ENCODE assay signal across 17 cellular contexts in the genomic region with DNA sequence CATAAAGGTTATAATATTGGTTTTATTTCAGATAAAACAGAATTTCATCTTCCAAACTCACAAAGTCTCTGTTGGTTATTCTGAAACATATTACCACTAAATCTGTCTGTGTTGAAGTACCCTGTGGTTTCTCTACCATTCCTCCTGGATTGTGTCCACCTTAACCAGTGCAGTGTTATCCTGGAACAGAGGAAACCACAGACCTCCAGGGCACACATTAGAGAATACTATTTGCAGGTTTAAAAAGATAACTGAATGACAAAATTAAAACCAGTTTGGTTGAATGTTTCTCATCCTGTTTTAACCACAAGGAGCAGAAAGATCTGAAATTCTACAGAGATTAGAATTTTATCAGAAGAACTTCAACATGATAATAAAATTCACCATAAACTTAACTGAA.
DNase-seq lines count a peak whose midpoint lies in the region; ATAC-seq, FAIRE-seq and TF ChIP-seq lines count a peak whose summit lies in the region.
"Had no signal": no experiment of that assay in that cellular context is flagged by ENCODE, and none has a peak within 500 bp of the region (broad histone marks: within the 10 kb centered on the region; RNA-seq: fewer than 3 reads in every experiment).

No MANE protein-coding gene starts in this region.

- no peaks in the 10 kb centered on the region for H3K27me3 Mint-ChIP-seq in stimulated activated naive CD8-positive, alpha-beta T cell treated with anti-CD3 and anti-CD28 coated beads, Interleukin-15, amount 100 ng/mL, for 72 hours

- DNase-seq in AG09309 (ENCODE audit: low read depth) (peak; percentile 24), GM12892 (ENCODE audit: insufficient read length) (no peak), keratinocyte (ENCODE audit: low read depth, low spot score) (no peak), C1 segment of cervical spinal cord (lab: John Stamatoyannopoulos, UW) (no peak)
- DNase-seq in activated CD8-positive, alpha-beta memory T cell treated with anti-CD3 and anti-CD28 coated beads, Interleukin-2, amount 50 U/mL, for 4 hours: no peak
- DNase-seq in stimulated activated naive CD8-positive, alpha-beta T cell treated with anti-CD3 and anti-CD28 coated beads, Interleukin-15, amount 100 ng/mL, for 72 hours: no peak
- DNase-seq: activated CD4-positive, alpha-beta T cell treated with anti-CD3 and anti-CD28 coated beads, Interleukin-2, amount 50 U/mL, for 48 hours; activated T-cell treated with anti-CD3 and anti-CD28 coated beads, Interleukin-2, amount 50 U/mL, for 72 hours; adrenal gland; AML-193; cerebellar nuclear complex; DMS 273 treated with DMSO at 0.1 percent for 48 hours; NCI-H748 treated with DMSO at 0.1 percent for 48 hours; Peyer's patch had no signal

- H3K4me1 Mint-ChIP-seq in stimulated activated naive CD8-positive, alpha-beta T cell treated with anti-CD3 and anti-CD28 coated beads, Interleukin-15, amount 100 ng/mL, for 72 hours: peaks cover 23% of the 10 kb centered on the region

- H3K4me3 ChIP-seq in AG09309 (ENCODE audit: control insufficient read depth, low read depth, low read length) (no peak overlapping the region), keratinocyte (ENCODE audit: control insufficient read depth in 2 of 3, extremely low read depth in 1 of 3, insufficient read depth in 2 of 3, low read depth in 1 of 3, low read length in 3 of 3) (no peak overlapping the region)
- H3K4me3 ChIP-seq: adrenal gland, Peyer's patch had no signal

- no peak overlapping the region for H3K27ac ChIP-seq in keratinocyte (ENCODE audit: control insufficient read depth, insufficient read depth, low read length)
- H3K27ac ChIP-seq: adrenal gland, Peyer's patch had no signal

- peak overlapping the region in 1 of 2 donors; percentile 55 for H3K27ac Mint-ChIP-seq in stimulated activated naive CD8-positive, alpha-beta T cell treated with anti-CD3 and anti-CD28 coated beads, Interleukin-15, amount 100 ng/mL, for 72 hours
- H3K27ac Mint-ChIP-seq: activated T-cell treated with anti-CD3 and anti-CD28 coated beads, Interleukin-2, amount 50 U/mL, for 72 hours; nephron had no signal

- no peak overlapping the region for H3K9ac ChIP-seq in keratinocyte (ENCODE audit: control insufficient read depth, extremely low read depth, insufficient read depth, low read length)

- FAIRE-seq in GM12892 (lab: Jason Lieb, UNC) (peak; percentile 50), keratinocyte (lab: Jason Lieb, UNC) (peak; percentile 80)

- no peak overlapping the region for H3K4me3 Mint-ChIP-seq in stimulated activated naive CD8-positive, alpha-beta T cell treated with anti-CD3 and anti-CD28 coated beads, Interleukin-15, amount 100 ng/mL, for 72 hours
- H3K4me3 Mint-ChIP-seq: activated T-cell treated with anti-CD3 and anti-CD28 coated beads, Interleukin-2, amount 50 U/mL, for 72 hours; nephron had no signal

- TF ChIP-seq POLR2A in GM12892 (IDR thresholded peaks at IDR 0.05; ENCODE audit: low read depth, low read length): no peak

- no peaks in the 10 kb centered on the region for H4K20me1 ChIP-seq in keratinocyte (ENCODE audit: control insufficient read depth, extremely low read depth, insufficient read depth, low read length)

- peak; percentile 86 for ATAC-seq in SK-N-SH treated with all-trans-retinoic acid at 6 μM for 48 hours
- ATAC-seq in HG03354 (IDR thresholded peaks at IDR 0.05; ENCODE audit: poor library complexity, severe bottlenecking, unreplicated experiment): no peak
- no peak for ATAC-seq in stimulated activated naive CD8-positive, alpha-beta T cell treated with anti-CD3 and anti-CD28 coated beads, Interleukin-15, amount 100 ng/mL, for 72 hours
- ATAC-seq: activated T-cell treated with anti-CD3 and anti-CD28 coated beads, Interleukin-2, amount 50 U/mL, for 72 hours had no signal

- no peaks in the 10 kb centered on the region for H3K27me3 ChIP-seq in keratinocyte (ENCODE audit: control insufficient read depth, extremely low read depth, insufficient read depth, low read length)
- H3K27me3 ChIP-seq: adrenal gland, Peyer's patch had no signal

- H3K4me1 ChIP-seq in keratinocyte (ENCODE audit: control insufficient read depth, extremely low read depth, insufficient read depth, low read length): peaks cover 7% of the 10 kb centered on the region
- H3K4me1 ChIP-seq: adrenal gland, Peyer's patch had no signal

- no peaks in the 10 kb centered on the region for H3K9me1 ChIP-seq in keratinocyte (ENCODE audit: control insufficient read depth, extremely low read depth, insufficient read depth, low read length)

- H3K9me3 Mint-ChIP-seq in stimulated activated naive CD8-positive, alpha-beta T cell treated with anti-CD3 and anti-CD28 coated beads, Interleukin-15, amount 100 ng/mL, for 72 hours: no peaks in the 10 kb centered on the region
- H3K9me3 Mint-ChIP-seq: nephron had no signal

- H2AFZ ChIP-seq in keratinocyte (ENCODE audit: control insufficient read depth, low read length): no peak overlapping the region

- no peak for TF ChIP-seq CTCF in AG09309 (IDR thresholded peaks at IDR 0.05; ENCODE audit: control insufficient read depth, insufficient read depth, low read depth, low read length, missing control alignments)
- TF ChIP-seq CTCF in keratinocyte (optimal IDR thresholded peaks at IDR 0.05 in 1 of 3, IDR thresholded peaks at IDR 0.05 in 1 of 3, conservative IDR thresholded peaks at IDR 0.05 in 1 of 3; ENCODE audit: extremely low read depth in 1 of 3, insufficient read depth in 2 of 3, low read length in 3 of 3): no peak

- dilution Hi-C loops in keratinocyte (cut with MboI; ENCODE audit: extremely low pct_ligation_motif_present, low sequenced_read_pairs): no loop called here

- H3K9me3 ChIP-seq in keratinocyte (ENCODE audit: control insufficient read depth, low read depth, low read length): no peaks in the 10 kb centered on the region
- H3K9me3 ChIP-seq: adrenal gland, Peyer's patch had no signal

- H3K4me2 ChIP-seq in keratinocyte (ENCODE audit: control insufficient read depth, extremely low read depth, insufficient read depth, low read depth, low read length): peak overlapping the region; percentile 43

- no peaks in the 10 kb centered on the region for H3K79me2 ChIP-seq in keratinocyte (ENCODE audit: control insufficient read depth, insufficient read depth, low read length)

- H3K36me3 ChIP-seq in keratinocyte (ENCODE audit: control insufficient read depth in 2 of 2, extremely low read depth in 1 of 2, insufficient read depth in 2 of 2, low read length in 2 of 2): no peaks in the 10 kb centered on the region
- H3K36me3 ChIP-seq: adrenal gland, Peyer's patch had no signal

TF ChIP-seq in SK-N-SH treated with all-trans-retinoic acid at 6 μM for 48 hours, 23 proteins besides CTCF, POLR2A, EP300 and RAD21 (continues in another document):
- TF ChIP-seq SNAI2 (CRISPR knock-in tag; IDR thresholded peaks at IDR 0.05) (no peak), ZFP30 (CRISPR knock-in tag; IDR thresholded peaks at IDR 0.05) (no peak), PPARA (CRISPR knock-in tag; IDR thresholded peaks at IDR 0.05; ENCODE audit: borderline replicate concordance) (no peak)
- TF ChIP-seq, protein P1, sequence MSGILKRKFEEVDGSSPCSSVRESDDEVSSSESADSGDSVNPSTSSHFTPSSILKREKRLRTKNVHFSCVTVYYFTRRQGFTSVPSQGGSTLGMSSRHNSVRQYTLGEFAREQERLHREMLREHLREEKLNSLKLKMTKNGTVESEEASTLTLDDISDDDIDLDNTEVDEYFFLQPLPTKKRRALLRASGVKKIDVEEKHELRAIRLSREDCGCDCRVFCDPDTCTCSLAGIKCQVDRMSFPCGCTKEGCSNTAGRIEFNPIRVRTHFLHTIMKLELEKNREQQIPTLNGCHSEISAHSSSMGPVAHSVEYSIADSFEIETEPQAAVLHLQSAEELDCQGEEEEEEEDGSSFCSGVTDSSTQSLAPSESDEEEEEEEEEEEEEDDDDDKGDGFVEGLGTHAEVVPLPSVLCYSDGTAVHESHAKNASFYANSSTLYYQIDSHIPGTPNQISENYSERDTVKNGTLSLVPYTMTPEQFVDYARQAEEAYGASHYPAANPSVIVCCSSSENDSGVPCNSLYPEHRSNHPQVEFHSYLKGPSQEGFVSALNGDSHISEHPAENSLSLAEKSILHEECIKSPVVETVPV (CRISPR knock-in tag; IDR thresholded peaks at IDR 0.05): peak; percentile 46; the same call in 1 of the 2 replicates
- TF ChIP-seq, protein P2, sequence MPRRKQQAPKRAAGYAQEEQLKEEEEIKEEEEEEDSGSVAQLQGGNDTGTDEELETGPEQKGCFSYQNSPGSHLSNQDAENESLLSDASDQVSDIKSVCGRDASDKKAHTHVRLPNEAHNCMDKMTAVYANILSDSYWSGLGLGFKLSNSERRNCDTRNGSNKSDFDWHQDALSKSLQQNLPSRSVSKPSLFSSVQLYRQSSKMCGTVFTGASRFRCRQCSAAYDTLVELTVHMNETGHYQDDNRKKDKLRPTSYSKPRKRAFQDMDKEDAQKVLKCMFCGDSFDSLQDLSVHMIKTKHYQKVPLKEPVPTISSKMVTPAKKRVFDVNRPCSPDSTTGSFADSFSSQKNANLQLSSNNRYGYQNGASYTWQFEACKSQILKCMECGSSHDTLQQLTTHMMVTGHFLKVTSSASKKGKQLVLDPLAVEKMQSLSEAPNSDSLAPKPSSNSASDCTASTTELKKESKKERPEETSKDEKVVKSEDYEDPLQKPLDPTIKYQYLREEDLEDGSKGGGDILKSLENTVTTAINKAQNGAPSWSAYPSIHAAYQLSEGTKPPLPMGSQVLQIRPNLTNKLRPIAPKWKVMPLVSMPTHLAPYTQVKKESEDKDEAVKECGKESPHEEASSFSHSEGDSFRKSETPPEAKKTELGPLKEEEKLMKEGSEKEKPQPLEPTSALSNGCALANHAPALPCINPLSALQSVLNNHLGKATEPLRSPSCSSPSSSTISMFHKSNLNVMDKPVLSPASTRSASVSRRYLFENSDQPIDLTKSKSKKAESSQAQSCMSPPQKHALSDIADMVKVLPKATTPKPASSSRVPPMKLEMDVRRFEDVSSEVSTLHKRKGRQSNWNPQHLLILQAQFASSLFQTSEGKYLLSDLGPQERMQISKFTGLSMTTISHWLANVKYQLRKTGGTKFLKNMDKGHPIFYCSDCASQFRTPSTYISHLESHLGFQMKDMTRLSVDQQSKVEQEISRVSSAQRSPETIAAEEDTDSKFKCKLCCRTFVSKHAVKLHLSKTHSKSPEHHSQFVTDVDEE (CRISPR knock-in tag; IDR thresholded peaks at IDR 0.05): 0 out of 2 replicates have a peak, but pooled peaks have one; percentile 37
